Comparison of ENCODE assay signal across 9 cellular contexts in genomic region chr1:8096105-8097011, GRCh38.
DNase-seq lines count a peak whose midpoint lies in the region; ATAC-seq, FAIRE-seq and TF ChIP-seq lines count a peak whose summit lies in the region.
"Had no signal": no experiment of that assay in that cellular context is flagged by ENCODE, and none has a peak within 500 bp of the region (broad histone marks: within the 10 kb centered on the region; RNA-seq: fewer than 3 reads in every experiment).

No MANE protein-coding gene starts in this region.

- H3K4me1 Mint-ChIP-seq in nephron progenitor cell, result peaks cover 40% of the 10 kb centered on the region

- H3K27me3 Mint-ChIP-seq in nephron progenitor cell (ENCODE audit: low read depth, poor library complexity), result peaks cover 1% of the 10 kb centered on the region

- no peak overlapping the region for H3K4me3 Mint-ChIP-seq in nephron progenitor cell

- DNase-seq in RCC 7860 (ENCODE audit: low spot score), result peak; percentile 93
- peak; percentile 90 for DNase-seq in fibroblast of mammary gland (ENCODE audit: low read depth)
- DNase-seq in skeletal muscle cell (ENCODE audit: low read depth), result peak; percentile 71
- no peak for DNase-seq in nephron progenitor cell
- no peak for DNase-seq in SHP77 treated with DMSO at 0.1 percent for 48 hours (lab: John Stamatoyannopoulos, UW)
- DNase-seq: hippocampal formation had no signal

- no peaks in the 10 kb centered on the region for H3K9me3 Mint-ChIP-seq in nephron progenitor cell

- TF ChIP-seq CTCF in fibroblast of mammary gland (conservative IDR thresholded peaks at IDR 0.05; ENCODE audit: control insufficient read depth, insufficient read depth, low read depth, low read length) (no peak), nephron progenitor cell (IDR thresholded peaks at IDR 0.05) (no peak)

- H3K4me3 ChIP-seq in fibroblast of mammary gland (ENCODE audit: control insufficient read depth, low read depth, low read length) (no peak overlapping the region), skeletal muscle cell (ENCODE audit: low read depth, low read length) (no peak overlapping the region)

- peak; percentile 94 for FAIRE-seq in RCC 7860 (lab: Jason Lieb, UNC)

- no peaks in the 10 kb centered on the region for H3K36me3 Mint-ChIP-seq in nephron progenitor cell (ENCODE audit: low read depth)

- ATAC-seq in GM21723 (IDR thresholded peaks at IDR 0.05; ENCODE audit: unreplicated experiment), result peak; percentile 20
- ATAC-seq in HG03565 (IDR thresholded peaks at IDR 0.05; ENCODE audit: unreplicated experiment), result no peak
- ATAC-seq in HG03469 (IDR thresholded peaks at IDR 0.05; ENCODE audit: unreplicated experiment), result no peak

- H3K27ac Mint-ChIP-seq in nephron progenitor cell, result no peak overlapping the region

Comparison
In these comparisons a context has a peak if more than half of its experiments do, and no peak if none do; other contexts are left out.
1. DNase-seq: peak in RCC 7860 (single experiment), fibroblast of mammary gland (single experiment) and skeletal muscle cell (single experiment); none in nephron progenitor cell (single experiment) and SHP77 treated with DMSO at 0.1 percent for 48 hours (single experiment).